Comparison of ENCODE assay signal across 1 cellular context in the genomic region with DNA sequence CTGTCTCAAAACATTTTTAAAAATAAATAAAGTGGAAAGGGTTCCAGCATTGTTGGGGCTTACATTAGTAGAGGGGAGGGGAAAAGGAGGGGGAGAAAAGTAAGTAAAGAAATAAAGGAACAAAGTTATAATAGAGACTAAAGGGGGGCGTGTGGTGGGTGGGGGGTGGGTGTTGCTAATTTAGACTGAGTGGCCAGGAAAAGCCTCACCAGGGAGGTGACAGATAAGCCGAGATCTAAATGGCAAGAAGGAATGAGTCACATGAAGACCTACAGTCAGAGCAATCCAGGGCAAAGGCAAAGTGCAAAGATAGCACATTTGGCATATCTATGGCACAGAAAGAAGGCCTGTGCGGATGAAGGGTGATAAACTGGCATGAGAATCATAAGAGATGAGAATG.
TF ChIP-seq lines count a peak whose summit lies in the region.

No MANE protein-coding gene starts in this region.

TF ChIP-seq in HEK293, 187 proteins besides CTCF, POLR2A, EP300 and RAD21 (continued from another document):
- TF ChIP-seq, protein P1, sequence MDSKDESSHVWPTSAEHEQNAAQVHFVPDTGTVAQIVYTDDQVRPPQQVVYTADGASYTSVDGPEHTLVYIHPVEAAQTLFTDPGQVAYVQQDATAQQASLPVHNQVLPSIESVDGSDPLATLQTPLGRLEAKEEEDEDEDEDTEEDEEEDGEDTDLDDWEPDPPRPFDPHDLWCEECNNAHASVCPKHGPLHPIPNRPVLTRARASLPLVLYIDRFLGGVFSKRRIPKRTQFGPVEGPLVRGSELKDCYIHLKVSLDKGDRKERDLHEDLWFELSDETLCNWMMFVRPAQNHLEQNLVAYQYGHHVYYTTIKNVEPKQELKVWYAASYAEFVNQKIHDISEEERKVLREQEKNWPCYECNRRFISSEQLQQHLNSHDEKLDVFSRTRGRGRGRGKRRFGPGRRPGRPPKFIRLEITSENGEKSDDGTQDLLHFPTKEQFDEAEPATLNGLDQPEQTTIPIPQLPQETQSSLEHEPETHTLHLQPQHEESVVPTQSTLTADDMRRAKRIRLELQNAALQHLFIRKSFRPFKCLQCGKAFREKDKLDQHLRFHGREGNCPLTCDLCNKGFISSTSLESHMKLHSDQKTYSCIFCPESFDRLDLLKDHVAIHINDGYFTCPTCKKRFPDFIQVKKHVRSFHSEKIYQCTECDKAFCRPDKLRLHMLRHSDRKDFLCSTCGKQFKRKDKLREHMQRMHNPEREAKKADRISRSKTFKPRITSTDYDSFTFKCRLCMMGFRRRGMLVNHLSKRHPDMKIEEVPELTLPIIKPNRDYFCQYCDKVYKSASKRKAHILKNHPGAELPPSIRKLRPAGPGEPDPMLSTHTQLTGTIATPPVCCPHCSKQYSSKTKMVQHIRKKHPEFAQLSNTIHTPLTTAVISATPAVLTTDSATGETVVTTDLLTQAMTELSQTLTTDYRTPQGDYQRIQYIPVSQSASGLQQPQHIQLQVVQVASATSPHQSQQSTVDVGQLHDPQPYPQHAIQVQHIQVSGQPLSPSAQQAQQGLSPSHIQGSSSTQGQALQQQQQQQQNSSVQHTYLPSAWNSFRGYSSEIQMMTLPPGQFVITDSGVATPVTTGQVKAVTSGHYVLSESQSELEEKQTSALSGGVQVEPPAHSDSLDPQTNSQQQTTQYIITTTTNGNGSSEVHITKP (tag by site-specific recombination; IDR thresholded peaks at IDR 0.05) = peak; percentile 29; the same call in 1 of the 2 replicates
- TF ChIP-seq BCL11B (tag by site-specific recombination; IDR thresholded peaks at IDR 0.05; ENCODE audit: low read depth) (no peak), KLF8 (tag by site-specific recombination; IDR thresholded peaks at IDR 0.05) (no peak), ZNF501 (tag by site-specific recombination; IDR thresholded peaks at IDR 0.05) (no peak), PRDM1 (tag by site-specific recombination; IDR thresholded peaks at IDR 0.05) (no peak), KLF1 (tag by site-specific recombination; IDR thresholded peaks at IDR 0.05) (peak; percentile 53), ZSCAN23 (tag by site-specific recombination; IDR thresholded peaks at IDR 0.05) (no peak), ZBTB1 (tag by site-specific recombination; IDR thresholded peaks at IDR 0.05) (no peak), ZNF2 (tag by site-specific recombination; IDR thresholded peaks at IDR 0.05) (no peak), ZNF221 (tag by site-specific recombination; IDR thresholded peaks at IDR 0.05; ENCODE audit: borderline replicate concordance) (no peak), EGR2 (tag by site-specific recombination; IDR thresholded peaks at IDR 0.05; ENCODE audit: low read depth) (peak; percentile 96), ZNF175 (tag by site-specific recombination; IDR thresholded peaks at IDR 0.05) (no peak), GLIS2 (tag by site-specific recombination; IDR thresholded peaks at IDR 0.05) (no peak), SP3 (tag by site-specific recombination; IDR thresholded peaks at IDR 0.05) (no peak)
- TF ChIP-seq, protein P2, sequence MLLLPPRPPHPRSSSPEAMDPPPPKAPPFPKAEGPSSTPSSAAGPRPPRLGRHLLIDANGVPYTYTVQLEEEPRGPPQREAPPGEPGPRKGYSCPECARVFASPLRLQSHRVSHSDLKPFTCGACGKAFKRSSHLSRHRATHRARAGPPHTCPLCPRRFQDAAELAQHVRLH (tag by site-specific recombination; IDR thresholded peaks at IDR 0.05) = no peak
- TF ChIP-seq, protein P3, sequence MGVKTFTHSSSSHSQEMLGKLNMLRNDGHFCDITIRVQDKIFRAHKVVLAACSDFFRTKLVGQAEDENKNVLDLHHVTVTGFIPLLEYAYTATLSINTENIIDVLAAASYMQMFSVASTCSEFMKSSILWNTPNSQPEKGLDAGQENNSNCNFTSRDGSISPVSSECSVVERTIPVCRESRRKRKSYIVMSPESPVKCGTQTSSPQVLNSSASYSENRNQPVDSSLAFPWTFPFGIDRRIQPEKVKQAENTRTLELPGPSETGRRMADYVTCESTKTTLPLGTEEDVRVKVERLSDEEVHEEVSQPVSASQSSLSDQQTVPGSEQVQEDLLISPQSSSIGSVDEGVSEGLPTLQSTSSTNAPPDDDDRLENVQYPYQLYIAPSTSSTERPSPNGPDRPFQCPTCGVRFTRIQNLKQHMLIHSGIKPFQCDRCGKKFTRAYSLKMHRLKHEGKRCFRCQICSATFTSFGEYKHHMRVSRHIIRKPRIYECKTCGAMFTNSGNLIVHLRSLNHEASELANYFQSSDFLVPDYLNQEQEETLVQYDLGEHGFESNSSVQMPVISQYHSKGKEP (tag by site-specific recombination; IDR thresholded peaks at IDR 0.05) = no peak
- TF ChIP-seq, protein P4, sequence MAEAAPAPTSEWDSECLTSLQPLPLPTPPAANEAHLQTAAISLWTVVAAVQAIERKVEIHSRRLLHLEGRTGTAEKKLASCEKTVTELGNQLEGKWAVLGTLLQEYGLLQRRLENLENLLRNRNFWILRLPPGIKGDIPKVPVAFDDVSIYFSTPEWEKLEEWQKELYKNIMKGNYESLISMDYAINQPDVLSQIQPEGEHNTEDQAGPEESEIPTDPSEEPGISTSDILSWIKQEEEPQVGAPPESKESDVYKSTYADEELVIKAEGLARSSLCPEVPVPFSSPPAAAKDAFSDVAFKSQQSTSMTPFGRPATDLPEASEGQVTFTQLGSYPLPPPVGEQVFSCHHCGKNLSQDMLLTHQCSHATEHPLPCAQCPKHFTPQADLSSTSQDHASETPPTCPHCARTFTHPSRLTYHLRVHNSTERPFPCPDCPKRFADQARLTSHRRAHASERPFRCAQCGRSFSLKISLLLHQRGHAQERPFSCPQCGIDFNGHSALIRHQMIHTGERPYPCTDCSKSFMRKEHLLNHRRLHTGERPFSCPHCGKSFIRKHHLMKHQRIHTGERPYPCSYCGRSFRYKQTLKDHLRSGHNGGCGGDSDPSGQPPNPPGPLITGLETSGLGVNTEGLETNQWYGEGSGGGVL (tag by site-specific recombination; IDR thresholded peaks at IDR 0.05) = peak; percentile 13; the same call in 1 of the 2 replicates
